12 cellular contexts compared by ENCODE assay signal in genomic region chr13:113102302-113102701, GRCh38. TPM values are rescaled to one million over a fixed set of nuclear protein-coding genes. Genes with fewer than 3 reads are reported as not detected.
DNase-seq lines count a peak whose midpoint lies in the region; ATAC-seq and TF ChIP-seq lines count a peak whose summit lies in the region.
"Not testable (repeated sequence)": the region's sequence is repeated elsewhere in the genome, so short reads cannot be mapped to it uniquely, and the experiment has no call there.
"Had no signal": no experiment of that assay in that cellular context is flagged by ENCODE, and none has a peak within 500 bp of the region (broad histone marks: within the 10 kb centered on the region; RNA-seq: fewer than 3 reads in every experiment).

No MANE protein-coding gene starts in this region.

- TF ChIP-seq CTCF in HEK293 (tag by site-specific recombination; IDR thresholded peaks at IDR 0.05); dorsolateral prefrontal cortex (IDR thresholded peaks at IDR 0.05 in 54 of 56, conservative IDR thresholded peaks at IDR 0.05 in 2 of 56; ENCODE audit: low read depth in 1 of 56, partially characterized antibody in 56 of 56); mucosa of descending colon (IDR thresholded peaks at IDR 0.05); type B pancreatic cell (conservative IDR thresholded peaks at IDR 0.05): not testable (repeated sequence)

- not testable (repeated sequence) for H3K36me3 ChIP-seq in HEK293 (ENCODE audit: control insufficient read depth in 2 of 2, insufficient read depth in 1 of 2, low read length in 2 of 2); mucosa of descending colon (ENCODE audit: low read depth)

- CTCF ChIA-PET in HEK293 (lab: Yijun Ruan, JAX): not testable (repeated sequence)

- H3K4me3 Mint-ChIP-seq in type B pancreatic cell: not testable (repeated sequence)

- not testable (repeated sequence) for H3K9me3 ChIP-seq in HEK293 (ENCODE audit: control insufficient read depth, insufficient read depth, low read depth, low read length); mucosa of descending colon

- not testable (repeated sequence) for H3K36me3 Mint-ChIP-seq in type B pancreatic cell

- ATAC-seq in SK-N-SH treated with all-trans-retinoic acid at 6 μM for 48 hours: not testable (repeated sequence)
- ATAC-seq in left ventricle myocardium superior (peak; percentile 9), mucosa of descending colon (peak; percentile 30)

- H3K27me3 Mint-ChIP-seq in type B pancreatic cell: not testable (repeated sequence)

- H3K4me1 Mint-ChIP-seq in type B pancreatic cell (ENCODE audit: unreplicated experiment): peaks cover 11% of the 10 kb centered on the region

- intact Hi-C loops in dorsolateral prefrontal cortex (cut with DNase I); left ventricle myocardium superior (cut with micrococcal nuclease); mucosa of descending colon (cut with DNase I, micrococcal nuclease): not testable (repeated sequence)

- not testable (repeated sequence) for H3K4me3 ChIP-seq in HEK293 (ENCODE audit: low read depth, low read length); mucosa of descending colon
- peak overlapping the region in 1 of 59 donors; percentile 3 for H3K4me3 ChIP-seq in dorsolateral prefrontal cortex

- DNase-seq in NCI-H82 (lab: John Stamatoyannopoulos, UW) (peak; percentile 40), dorsolateral prefrontal cortex (peak in 2 of 10 donors; percentile 40 to 56)
- DNase-seq in left ventricle myocardium superior; mucosa of descending colon; type B pancreatic cell (ENCODE audit: extremely low spot score, unreplicated experiment): not testable (repeated sequence)

- H3K27ac ChIP-seq in HEK293 (ENCODE audit: extremely low read depth, low read depth, low read length): not testable (repeated sequence)
- peak overlapping the region in 39 of 59 donors; percentile 4 to 75 (median 41) for H3K27ac ChIP-seq in dorsolateral prefrontal cortex

- not testable (repeated sequence) for H3K9me3 Mint-ChIP-seq in type B pancreatic cell

- POLR2A ChIA-PET in HEK293 (lab: Yijun Ruan, JAX): not testable (repeated sequence)

- not testable (repeated sequence) for H3K27me3 ChIP-seq in dorsolateral prefrontal cortex

- not testable (repeated sequence) for H3K4me1 ChIP-seq in HEK293 (ENCODE audit: control insufficient read depth, insufficient read depth, low read length); mucosa of descending colon (ENCODE audit: low read depth)

- peak overlapping the region; percentile 6 for H3K27ac Mint-ChIP-seq in type B pancreatic cell

TF ChIP-seq in HEK293, 187 proteins besides CTCF, POLR2A, EP300 and RAD21:
- TF ChIP-seq, protein P1, sequence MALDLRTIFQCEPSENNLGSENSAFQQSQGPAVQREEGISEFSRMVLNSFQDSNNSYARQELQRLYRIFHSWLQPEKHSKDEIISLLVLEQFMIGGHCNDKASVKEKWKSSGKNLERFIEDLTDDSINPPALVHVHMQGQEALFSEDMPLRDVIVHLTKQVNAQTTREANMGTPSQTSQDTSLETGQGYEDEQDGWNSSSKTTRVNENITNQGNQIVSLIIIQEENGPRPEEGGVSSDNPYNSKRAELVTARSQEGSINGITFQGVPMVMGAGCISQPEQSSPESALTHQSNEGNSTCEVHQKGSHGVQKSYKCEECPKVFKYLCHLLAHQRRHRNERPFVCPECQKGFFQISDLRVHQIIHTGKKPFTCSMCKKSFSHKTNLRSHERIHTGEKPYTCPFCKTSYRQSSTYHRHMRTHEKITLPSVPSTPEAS (tag by site-specific recombination; IDR thresholded peaks at IDR 0.05): 0 out of 2 replicates have a peak, but pooled peaks have one; percentile 28

TF ChIP-seq in SK-N-SH treated with all-trans-retinoic acid at 6 μM for 48 hours, 23 proteins besides CTCF, POLR2A, EP300 and RAD21:
- TF ChIP-seq ZNF70 (CRISPR knock-in tag; IDR thresholded peaks at IDR 0.05): 0 out of 2 replicates have a peak, but pooled peaks have one; percentile 22

RNA-seq across cellular contexts. Expression of gene F7, which starts 3.3 kb away (rescaled TPM):
- 1 to 10 TPM in 87 of 120 experiments, under 1 TPM in 32, not detected in 1; 0.19 to 4.5 (median 1.5) TPM for total RNA-seq in dorsolateral prefrontal cortex
- total RNA-seq in left ventricle myocardium superior: not detected
- total RNA-seq in mucosa of descending colon: under 1 TPM in 1 of 3 donors, not detected in 2; 0.19 TPM
- 3.0 and 5.3 TPM in 2 replicates for total RNA-seq in type B pancreatic cell (ENCODE audit: low replicate concordance)
- total RNA-seq: A172; CD4-positive, CD25-positive, alpha-beta regulatory T cell; H4; HT-29 had no signal

RNA-seq across cellular contexts. Expression of gene F10, which starts 20.3 kb away (rescaled TPM):
- total RNA-seq in dorsolateral prefrontal cortex (1 to 10 TPM in 44 of 120 experiments, under 1 TPM in 58, not detected in 18; 0.29 to 7.1 (median 0.92) TPM), left ventricle myocardium superior (7.1 TPM), mucosa of descending colon (1 to 10 TPM; 1.3 to 3.5 (median 2.0) TPM), type B pancreatic cell (ENCODE audit: low replicate concordance) (34.4 and 53.6 TPM in 2 replicates)
- total RNA-seq: CD4-positive, CD25-positive, alpha-beta regulatory T cell; CD8-positive, alpha-beta memory T cell; H4; HT-29 had no signal

RNA-seq across cellular contexts. Expression of gene PROZ, which starts 56.1 kb away (rescaled TPM):
- total RNA-seq in dorsolateral prefrontal cortex (under 1 TPM in 6 of 120 experiments, not detected in 114; 0.24 to 0.48 (median 0.34) TPM), left ventricle myocardium superior (not detected), mucosa of descending colon (not detected), type B pancreatic cell (ENCODE audit: low replicate concordance) (not detected in 2 replicates)
- total RNA-seq: A172; CD4-positive, CD25-positive, alpha-beta regulatory T cell; CD8-positive, alpha-beta memory T cell; H4; HT-29 had no signal
